Comparison of ENCODE assay signal across 22 cellular contexts in the genomic region with DNA sequence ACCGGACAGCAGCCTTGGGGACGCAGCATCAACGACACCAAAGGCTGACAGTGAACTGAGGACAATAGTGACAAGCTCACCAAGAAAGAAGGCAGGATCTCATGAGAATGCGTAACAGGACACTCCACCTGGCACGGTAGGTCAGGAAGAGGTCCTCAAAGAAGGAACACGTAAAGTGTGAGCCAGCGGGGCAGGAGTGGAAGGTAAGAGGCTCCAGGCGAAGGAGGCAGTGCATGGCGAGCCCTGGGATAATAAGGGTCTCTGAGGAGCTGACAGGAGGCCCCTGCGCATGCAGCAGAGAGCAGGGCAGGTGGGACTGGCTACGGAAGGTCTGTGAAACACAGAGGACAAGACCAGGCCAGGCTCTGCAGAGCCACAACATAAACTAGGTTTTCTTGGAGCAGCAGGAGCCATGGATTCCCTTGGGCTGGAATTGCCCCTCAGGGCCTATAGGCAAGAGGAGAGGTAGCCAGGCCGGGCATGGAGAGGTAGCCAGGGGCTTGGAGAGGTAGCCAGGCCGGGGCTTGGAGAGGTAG. TPM values are rescaled to one million over a fixed set of nuclear protein-coding genes. Genes with fewer than 3 reads are reported as not detected.
A peak's percentile ranks its signal among the peaks of the same experiment; 100 is the strongest.
DNase-seq lines count a peak whose midpoint lies in the region; ATAC-seq, FAIRE-seq and TF ChIP-seq lines count a peak whose summit lies in the region.
"Had no signal": no experiment of that assay in that cellular context is flagged by ENCODE, and none has a peak within 500 bp of the region (broad histone marks: within the 10 kb centered on the region; RNA-seq: fewer than 3 reads in every experiment).

No MANE protein-coding gene starts in this region.

- DNase-seq in NCI-H2029 (lab: John Stamatoyannopoulos, UW) (peak; percentile 52), HepG2 (ENCODE audit: low spot score) (no peak), substantia nigra (lab: John Stamatoyannopoulos, UW) (no peak), esophagus squamous epithelium (lab: John Stamatoyannopoulos, UW) (no peak), NCI-H526 treated with DMSO at 0.1 percent for 48 hours (lab: John Stamatoyannopoulos, UW) (no peak)
- DNase-seq: activated CD4-positive, alpha-beta T cell treated with anti-CD3 and anti-CD28 coated beads for 48 hours; HCEC 1CT; left colon; naive thymus-derived CD4-positive, alpha-beta T cell; NCI-H1930; RPMI8226; stimulated activated CD4-positive, alpha-beta T cell treated with anti-CD3 and anti-CD28 coated beads, Interleukin-4, amount 100 ng/mL, for 24 hours; stimulated activated naive CD4-positive, alpha-beta T cell; T-helper 17 cell had no signal

- H3K4me1 ChIP-seq in HepG2 (ENCODE audit: insufficient read depth, low read length) (peaks cover 13% of the 10 kb centered on the region), esophagus squamous epithelium (peaks cover 0 to 11% (median 0%) of the 10 kb centered on the region in 3 donors)
- H3K4me1 ChIP-seq: thyroid gland had no signal

- no peak overlapping the region for H3K4me3 ChIP-seq in HepG2 (replicated peaks in 1 of 3; ENCODE audit: insufficient read depth in 1 of 3, low read depth in 2 of 3, low read length in 3 of 3)
- no peak overlapping the region for H3K4me3 ChIP-seq in esophagus squamous epithelium
- H3K4me3 ChIP-seq: right atrium auricular region, SK-N-MC, thyroid gland had no signal

- peak overlapping the region; percentile 27 for H3K27ac ChIP-seq in angular gyrus (ENCODE audit: low read depth, low read length)
- no peak overlapping the region for H3K27ac ChIP-seq in HepG2 (ENCODE audit: extremely low read length, insufficient read depth, low read length)
- H3K27ac ChIP-seq in substantia nigra (ENCODE audit: low read depth, low read length, poor library complexity, severe bottlenecking), result peak overlapping the region; percentile 70
- no peak overlapping the region for H3K27ac ChIP-seq in esophagus squamous epithelium
- H3K27ac ChIP-seq: HL-60, right atrium auricular region, SK-N-MC, thyroid gland had no signal

- POLR2A ChIA-PET in HepG2 (lab: Yijun Ruan, JAX), result no interaction called here

- no peak for ATAC-seq in HepG2
- ATAC-seq in GM18505 (IDR thresholded peaks at IDR 0.05; ENCODE audit: unreplicated experiment), result no peak
- ATAC-seq: activated T-helper 17 cell treated with anti-CD3 and anti-CD28 coated beads, Interleukin-2, amount 50 U/mL, for 72 hours; left colon; naive thymus-derived CD4-positive, alpha-beta T cell; T-helper 17 cell had no signal

- H3K4me2 ChIP-seq in HepG2 (ENCODE audit: low read depth, low read length), result no peak overlapping the region

- H3K27me3 ChIP-seq in HepG2 (ENCODE audit: control insufficient read depth in 1 of 2, insufficient read depth in 2 of 2, low read length in 2 of 2) (no peaks in the 10 kb centered on the region), esophagus squamous epithelium (no peaks in the 10 kb centered on the region)
- H3K27me3 ChIP-seq: right atrium auricular region, thyroid gland had no signal

- no peak for TF ChIP-seq EP300 in HepG2 (IDR thresholded peaks at IDR 0.05; ENCODE audit: low read depth in 2 of 2, low read length in 2 of 2)
- no peak for TF ChIP-seq EP300 in HepG2 (CRISPR knock-in tag; IDR thresholded peaks at IDR 0.05; ENCODE audit: borderline replicate concordance)

- TF ChIP-seq RAD21 in HepG2 (CRISPR knock-in tag; IDR thresholded peaks at IDR 0.05), result no peak

- no peak for FAIRE-seq in HepG2 (lab: Jason Lieb, UNC)
- FAIRE-seq: GM19239 had no signal

- no peak overlapping the region for H2AFZ ChIP-seq in HepG2 (ENCODE audit: low read length)

- H3K9me3 ChIP-seq in HepG2 (ENCODE audit: low read length), result no peaks in the 10 kb centered on the region
- H3K9me3 ChIP-seq in esophagus squamous epithelium, result no peaks in the 10 kb centered on the region
- H3K9me3 ChIP-seq: right atrium auricular region, thyroid gland had no signal

- no peak for TF ChIP-seq CTCF in HepG2 (CRISPR knock-in tag; IDR thresholded peaks at IDR 0.05)
- TF ChIP-seq CTCF in esophagus squamous epithelium (IDR thresholded peaks at IDR 0.05), result no peak

- WGBS in HepG2 (ENCODE audit: low lambda C conversion rate), result 97% methylated on average over 13 of the region's 13 CpGs
- 88 to 95% methylated on average over 13 of the region's 13 CpGs for WGBS in esophagus squamous epithelium, 2 donors

- peaks cover 53% of the 10 kb centered on the region for H3K79me2 ChIP-seq in HepG2 (ENCODE audit: insufficient read depth, low read length)

- in situ Hi-C loops in HepG2 (cut with HindIII; ENCODE audit: extremely low pct_ligation_motif_present, low pct_unique_long_range_greater_than_20kb), result no loop called here

- TF ChIP-seq POLR2A in HepG2 (IDR thresholded peaks at IDR 0.05; ENCODE audit: insufficient read depth in 1 of 2, low read depth in 2 of 2, low read length in 2 of 2) (no peak), esophagus squamous epithelium (IDR thresholded peaks at IDR 0.05) (no peak), GM18505 (IDR thresholded peaks at IDR 0.05; ENCODE audit: borderline replicate concordance, extremely low read depth, insufficient read depth, insufficient read length) (no peak)

- no peak overlapping the region for H3K9ac ChIP-seq in HepG2 (ENCODE audit: insufficient read depth, low read depth, low read length)

- CTCF ChIA-PET in HepG2 (lab: Yijun Ruan, JAX; ENCODE audit: low intra/inter-chr PET ratio, low total read pairs), result no interaction called here

- intact Hi-C loops in HepG2 (cut with micrococcal nuclease; ENCODE audit: unreplicated experiment) (loop anchor here (10.0 kb wide), 1 partner anchor 64 kb away; a partner anchor contains a TSS), esophagus squamous epithelium (cut with DNase I) (loop anchor here (10.0 kb wide), 1 partner anchor 104 kb away; a partner anchor contains a TSS)

- no TSS peak for BruUV-seq in HepG2 (replicated peaks; lab: Mats Ljungman, UMichigan)

- peaks cover 14 to 63% of the 10 kb centered on the region in 2 experiments for H3K36me3 ChIP-seq in HepG2 (replicated peaks in 1 of 2; ENCODE audit: control insufficient read depth in 1 of 2, insufficient read depth in 2 of 2, low read length in 2 of 2)
- peaks cover 18 to 86% (median 38%) of the 10 kb centered on the region in 3 donors for H3K36me3 ChIP-seq in esophagus squamous epithelium

- H4K20me1 ChIP-seq in HepG2 (ENCODE audit: insufficient read depth, low read length), result peaks cover 16% of the 10 kb centered on the region

TF ChIP-seq in HepG2, 621 proteins besides CTCF, POLR2A, EP300 and RAD21 (continues in another document):
- no peak for TF ChIP-seq AKAP8 (CRISPR knock-in tag; IDR thresholded peaks at IDR 0.05)
- TF ChIP-seq ETV5 (CRISPR knock-in tag; IDR thresholded peaks at IDR 0.05; ENCODE audit: borderline replicate concordance), result no peak
- TF ChIP-seq POLR2AphosphoS5 (IDR thresholded peaks at IDR 0.05; ENCODE audit: low read depth, low read length), result 0 out of 2 replicates have a peak, but pooled peaks have one; percentile 21

RNA-seq across cellular contexts. Expression of a gene that starts 8.2 kb away (rescaled TPM):
- total RNA-seq in HepG2 (2016; rRNA removed; fragmentation: Illumina TruSeq; extraction: Trizol) (73.5 and 113 TPM in 2 replicates), esophagus squamous epithelium (100 to 1,000 TPM in 3 of 4 donors, 10 to 100 TPM in 1; 55.5 to 131 (median 115) TPM)
- total RNA-seq in HepG2 (2016; cell fraction: cytosol; rRNA removed; fragmentation: Illumina TruSeq; extraction: Trizol; ENCODE audit: low read depth), result 7.3 and 7.8 TPM in 2 replicates
- total RNA-seq in HepG2 (2016; cell fraction: insoluble cytoplasmic fraction; rRNA removed; fragmentation: Illumina TruSeq; extraction: Trizol), result 62.4 and 115 TPM in 2 replicates
- 31.7 and 32.0 TPM in 2 replicates for total RNA-seq in HepG2 (2016; cell fraction: membrane; rRNA removed; fragmentation: Illumina TruSeq; extraction: Trizol)
- total RNA-seq in HepG2 (2016; cell fraction: nucleus; rRNA removed; fragmentation: Illumina TruSeq; extraction: Trizol), result 138 and 169 TPM in 2 replicates
- polyA plus RNA-seq in HepG2 (2011; rRNA removed), result 72.6 and 182 TPM in 2 replicates
- polyA plus RNA-seq in HepG2 (2011; cell fraction: cytosol; rRNA removed), result 29.6 and 35.0 TPM in 2 replicates
- polyA plus RNA-seq in HepG2 (2011; cell fraction: nucleus; rRNA removed), result 771 and 1,172 TPM in 2 replicates
- 69.9 and 111 TPM in 2 replicates for polyA plus RNA-seq in HepG2 (2012)
- polyA plus RNA-seq in HepG2 (2016; cell fraction: cytosol; fragmentation: Illumina TruSeq; extraction: Trizol; ENCODE audit: low read depth), result 5.3 and 5.5 TPM in 2 replicates
- polyA plus RNA-seq in HepG2 (2016; cell fraction: insoluble cytoplasmic fraction; fragmentation: Illumina TruSeq; extraction: Trizol; ENCODE audit: low read depth), result 44.5 and 58.2 TPM in 2 replicates
- polyA plus RNA-seq in HepG2 (2016; cell fraction: membrane; fragmentation: Illumina TruSeq; extraction: Trizol; ENCODE audit: low read depth), result 14.1 and 14.6 TPM in 2 replicates
- 296 and 309 TPM in 2 replicates for polyA plus RNA-seq in HepG2 (2016; cell fraction: nucleus; fragmentation: Illumina TruSeq; extraction: Trizol; ENCODE audit: insufficient read depth, low read depth)
- 67.2 and 95.6 TPM in 2 replicates for polyA minus RNA-seq in HepG2 (2011; rRNA and poly(A)+ RNA removed; ENCODE audit: low replicate concordance)
- 16.2 and 25.1 TPM in 2 replicates for polyA minus RNA-seq in HepG2 (2011; cell fraction: cytosol; rRNA and poly(A)+ RNA removed)
- 66.3 and 114 TPM in 2 replicates for polyA minus RNA-seq in HepG2 (2011; cell fraction: nucleus; rRNA and poly(A)+ RNA removed)

RNA-seq across cellular contexts. Expression of a gene that starts 36.1 kb away (rescaled TPM):
- total RNA-seq in HepG2 (2016; rRNA removed; fragmentation: Illumina TruSeq; extraction: Trizol) (2.8 and 3.3 TPM in 2 replicates), esophagus squamous epithelium (1 to 10 TPM; 4.0 to 7.2 (median 6.3) TPM)
- total RNA-seq in HepG2 (2016; cell fraction: cytosol; rRNA removed; fragmentation: Illumina TruSeq; extraction: Trizol; ENCODE audit: low read depth), result 2.1 and 2.7 TPM in 2 replicates
- total RNA-seq in HepG2 (2016; cell fraction: insoluble cytoplasmic fraction; rRNA removed; fragmentation: Illumina TruSeq; extraction: Trizol), result 3.0 and 3.3 TPM in 2 replicates
- total RNA-seq in HepG2 (2016; cell fraction: membrane; rRNA removed; fragmentation: Illumina TruSeq; extraction: Trizol), result 3.0 and 3.8 TPM in 2 replicates
- total RNA-seq in HepG2 (2016; cell fraction: nucleus; rRNA removed; fragmentation: Illumina TruSeq; extraction: Trizol), result 1.5 and 1.7 TPM in 2 replicates
- 1.4 and 2.6 TPM in 2 replicates for polyA plus RNA-seq in HepG2 (2011; rRNA removed)
- 1.4 and 2.8 TPM in 2 replicates for polyA plus RNA-seq in HepG2 (2011; cell fraction: cytosol; rRNA removed)
- 9.6 and 9.7 TPM in 2 replicates for polyA plus RNA-seq in HepG2 (2011; cell fraction: nucleus; rRNA removed)
- 7.3 and 10.9 TPM in 2 replicates for polyA plus RNA-seq in HepG2 (2012)
- 5.4 and 5.7 TPM in 2 replicates for polyA plus RNA-seq in HepG2 (2016; cell fraction: cytosol; fragmentation: Illumina TruSeq; extraction: Trizol; ENCODE audit: low read depth)
- polyA plus RNA-seq in HepG2 (2016; cell fraction: insoluble cytoplasmic fraction; fragmentation: Illumina TruSeq; extraction: Trizol; ENCODE audit: low read depth), result 5.9 and 7.1 TPM in 2 replicates
- 6.0 and 7.3 TPM in 2 replicates for polyA plus RNA-seq in HepG2 (2016; cell fraction: membrane; fragmentation: Illumina TruSeq; extraction: Trizol; ENCODE audit: low read depth)
- 5.8 and 6.5 TPM in 2 replicates for polyA plus RNA-seq in HepG2 (2016; cell fraction: nucleus; fragmentation: Illumina TruSeq; extraction: Trizol; ENCODE audit: insufficient read depth, low read depth)
- 2.4 and 3.4 TPM in 2 replicates for polyA minus RNA-seq in HepG2 (2011; rRNA and poly(A)+ RNA removed; ENCODE audit: low replicate concordance)
- polyA minus RNA-seq in HepG2 (2011; cell fraction: cytosol; rRNA and poly(A)+ RNA removed), result 3.4 and 5.6 TPM in 2 replicates
- polyA minus RNA-seq in HepG2 (2011; cell fraction: nucleus; rRNA and poly(A)+ RNA removed), result 0.77 and 1.6 TPM in 2 replicates

Comparison
In these comparisons a context has a peak if more than half of its experiments do, and no peak if none do; other contexts are left out.
1. H3K27ac ChIP-seq: peak in angular gyrus (single experiment) and substantia nigra (single experiment); none in HepG2 (single experiment) and esophagus squamous epithelium (0 of 4).